7 cellular contexts compared by ENCODE assay signal in genomic region chr15:78000089-78000926, GRCh38.
A peak's percentile ranks its signal among the peaks of the same experiment; 100 is the strongest.
DNase-seq lines count a peak whose midpoint lies in the region; ATAC-seq, FAIRE-seq and TF ChIP-seq lines count a peak whose summit lies in the region.

No MANE protein-coding gene starts in this region.

- peak overlapping the region; percentile 70 for H3K27ac Mint-ChIP-seq in T-helper 2 cell treated with Interferon-gamma antibody and Interleukin-4, amounts not matched to agents 5 μg/mL and 100 μg/mL, for 36 hours
- peak overlapping the region in 5 of 6 donors; percentile 8 to 83 (median 55) for H3K27ac Mint-ChIP-seq in immature natural killer cell

- no peak overlapping the region for H3K4me3 Mint-ChIP-seq in T-helper 2 cell treated with Interferon-gamma antibody and Interleukin-4, amounts not matched to agents 5 μg/mL and 100 μg/mL, for 36 hours
- H3K4me3 Mint-ChIP-seq in immature natural killer cell, result no peak overlapping the region

- peak; percentile 85 for DNase-seq in GM12891 (ENCODE audit: insufficient read length, low spot score)
- peak; percentile 22 for DNase-seq in HPDE6-E6E7 (ENCODE audit: extremely low spot score)
- DNase-seq in T-helper 2 cell treated with Interferon-gamma antibody and Interleukin-4, amounts not matched to agents 5 μg/mL and 100 μg/mL, for 36 hours (ENCODE audit: low spot score), result peak; percentile 70
- peak in 31 of 58 donors; percentile 12 to 59 (median 31) for DNase-seq in anterior cingulate cortex (lab: John Stamatoyannopoulos, UW)
- peak; percentile 62 to 73 (median 65) for DNase-seq in immature natural killer cell
- DNase-seq in stimulated activated CD4-positive, alpha-beta T cell treated with anti-CD3 and anti-CD28 coated beads, Interleukin-2, amount 100 ng/mL, for 4 hours (ENCODE audit: low read depth), result peak; percentile 73

- peaks cover 16% of the 10 kb centered on the region for H3K4me1 Mint-ChIP-seq in T-helper 2 cell treated with Interferon-gamma antibody and Interleukin-4, amounts not matched to agents 5 μg/mL and 100 μg/mL, for 36 hours (ENCODE audit: low read depth)
- H3K4me1 Mint-ChIP-seq in immature natural killer cell, result peaks cover 2 to 7% of the 10 kb centered on the region in 2 donors

- no peaks in the 10 kb centered on the region for H3K27me3 Mint-ChIP-seq in T-helper 2 cell treated with Interferon-gamma antibody and Interleukin-4, amounts not matched to agents 5 μg/mL and 100 μg/mL, for 36 hours (ENCODE audit: low read depth)
- peaks cover 0 to 3% (median 0%) of the 10 kb centered on the region in 3 donors for H3K27me3 Mint-ChIP-seq in immature natural killer cell (ENCODE audit: low read depth in 3 of 3)

- FAIRE-seq in GM12891 (lab: Jason Lieb, UNC), result peak; percentile 99

- no peak for ATAC-seq in HG03565 (IDR thresholded peaks at IDR 0.05; ENCODE audit: unreplicated experiment)

- H3K9me3 Mint-ChIP-seq in T-helper 2 cell treated with Interferon-gamma antibody and Interleukin-4, amounts not matched to agents 5 μg/mL and 100 μg/mL, for 36 hours, result no peaks in the 10 kb centered on the region
- no peaks in the 10 kb centered on the region for H3K9me3 Mint-ChIP-seq in immature natural killer cell

- H3K36me3 Mint-ChIP-seq in T-helper 2 cell treated with Interferon-gamma antibody and Interleukin-4, amounts not matched to agents 5 μg/mL and 100 μg/mL, for 36 hours (ENCODE audit: low read depth), result peaks cover 57% of the 10 kb centered on the region
- H3K36me3 Mint-ChIP-seq in immature natural killer cell, result peaks cover 4 to 34% (median 17%) of the 10 kb centered on the region in 3 donors

- no peak for TF ChIP-seq POLR2A in GM12891 (IDR thresholded peaks at IDR 0.05; ENCODE audit: low read depth, low read length)

TF ChIP-seq in GM12891, 5 proteins besides CTCF, POLR2A, EP300 and RAD21:
- no peak for TF ChIP-seq TAF1 (IDR thresholded peaks at IDR 0.05; ENCODE audit: low read depth, low read length)
- no peak for TF ChIP-seq PAX5 (IDR thresholded peaks at IDR 0.05; ENCODE audit: insufficient read depth, low read length, severe bottlenecking)
- TF ChIP-seq SPI1 (IDR thresholded peaks at IDR 0.05; ENCODE audit: low read depth, low read length), result no peak
- TF ChIP-seq POU2F2 (IDR thresholded peaks at IDR 0.05; ENCODE audit: low read depth, low read length), result no peak
- no peak for TF ChIP-seq POLR2AphosphoS5 (IDR thresholded peaks at IDR 0.05; ENCODE audit: low read depth, low read length)

Comparison
In these comparisons a context has a peak if more than half of its experiments do, and no peak if none do; other contexts are left out.
1. DNase-seq: peak in every context shown above with its lines; median percentile 85 in GM12891; 73 in stimulated activated CD4-positive, alpha-beta T cell treated with anti-CD3 and anti-CD28 coated beads, Interleukin-2, amount 100 ng/mL, for 4 hours; 70 in T-helper 2 cell treated with Interferon-gamma antibody and Interleukin-4, amounts not matched to agents 5 μg/mL and 100 μg/mL, for 36 hours; 65 in immature natural killer cell; 31 in anterior cingulate cortex; 22 in HPDE6-E6E7.